ENCODE assay signal across 1 cellular context in genomic region chr11:85628771-85629341, GRCh38.
TF ChIP-seq lines count a peak whose summit lies in the region.

No MANE protein-coding gene starts in this region.

TF ChIP-seq in K562, 482 proteins besides CTCF, POLR2A, EP300 and RAD21 (continued from another document):
- 0 out of 2 replicates have a peak, but pooled peaks have one; percentile 26 for TF ChIP-seq BRD4 (IDR thresholded peaks at IDR 0.05)
- no peak for TF ChIP-seq U2AF2 (optimal IDR thresholded peaks at IDR 0.05; ENCODE audit: low read depth, low read length)
- TF ChIP-seq ZNF57 (CRISPR knock-in tag; IDR thresholded peaks at IDR 0.05), result no peak
- TF ChIP-seq ZNF436 (CRISPR knock-in tag; IDR thresholded peaks at IDR 0.05), result peak; percentile 74; the same call in 1 of the 2 replicates
- no peak for TF ChIP-seq SAFB (IDR thresholded peaks at IDR 0.05; ENCODE audit: borderline replicate concordance, low read depth, low read length)
- TF ChIP-seq GABPB1 (CRISPR knock-in tag; IDR thresholded peaks at IDR 0.05), result no peak
- TF ChIP-seq KAT7 (CRISPR knock-in tag; IDR thresholded peaks at IDR 0.05; ENCODE audit: borderline replicate concordance), result 0 out of 2 replicates have a peak, but pooled peaks have one; percentile 15
- TF ChIP-seq AFF4 (CRISPR knock-in tag; IDR thresholded peaks at IDR 0.05), result 0 out of 2 replicates have a peak, but pooled peaks have one; percentile 11
- peak; percentile 74 to 75 for TF ChIP-seq MNT (conservative IDR thresholded peaks at IDR 0.05)
- TF ChIP-seq NR2C1 (IDR thresholded peaks at IDR 0.05), result no peak
- no peak for TF ChIP-seq NR2C1 (tag; IDR thresholded peaks at IDR 0.05)
- TF ChIP-seq BCOR (IDR thresholded peaks at IDR 0.05), result peak; percentile 52
- TF ChIP-seq SMARCA4 (IDR thresholded peaks at IDR 0.05), result no peak; the same call in 1 of the 2 replicates
- TF ChIP-seq ARID3A (IDR thresholded peaks at IDR 0.05; ENCODE audit: borderline replicate concordance, low read depth, low read length), result no peak
- TF ChIP-seq FOXO4 (CRISPR knock-in tag; IDR thresholded peaks at IDR 0.05), result no peak
- no peak for TF ChIP-seq PCBP2 (IDR thresholded peaks at IDR 0.05; ENCODE audit: low read depth, low read length, poor library complexity, severe bottlenecking)
- TF ChIP-seq SMAD1 (IDR thresholded peaks at IDR 0.05; ENCODE audit: low read depth, low read length, partially characterized antibody), result no peak
- no peak for TF ChIP-seq GABPB2 (CRISPR knock-in tag; conservative IDR thresholded peaks at IDR 0.05)
- no peak for TF ChIP-seq ZBTB8A (IDR thresholded peaks at IDR 0.05; ENCODE audit: partially characterized antibody)
- no peak for TF ChIP-seq NELFE (IDR thresholded peaks at IDR 0.05; ENCODE audit: insufficient read depth, insufficient read length)
- TF ChIP-seq HDAC1 (IDR thresholded peaks at IDR 0.05), result peak in 1 of 2 experiments; percentile 57; a peak in 1 of 4 replicates
- peak; percentile 21 for TF ChIP-seq BRD9 (IDR thresholded peaks at IDR 0.05; ENCODE audit: low read depth, partially characterized antibody)
- TF ChIP-seq ZNF263 (CRISPR knock-in tag; IDR thresholded peaks at IDR 0.05; ENCODE audit: borderline replicate concordance), result no peak
- TF ChIP-seq KDM2B (CRISPR knock-in tag; IDR thresholded peaks at IDR 0.05), result no peak
- TF ChIP-seq MYC (IDR thresholded peaks at IDR 0.05; ENCODE audit: low read depth, low read length), result peak; percentile 56
- no peak for TF ChIP-seq MYC (CRISPR knock-in tag; IDR thresholded peaks at IDR 0.05; ENCODE audit: borderline replicate concordance, low read depth)
- TF ChIP-seq ASH1L (IDR thresholded peaks at IDR 0.05; ENCODE audit: borderline replicate concordance, low read depth, partially characterized antibody), result peak; percentile 45
- TF ChIP-seq ZBTB17 (CRISPR knock-in tag; IDR thresholded peaks at IDR 0.05), result 0 out of 2 replicates have a peak, but pooled peaks have one; percentile 4
- no peak for TF ChIP-seq DDX20 (tag; IDR thresholded peaks at IDR 0.05; ENCODE audit: low read depth)
- TF ChIP-seq NFATC3 (IDR thresholded peaks at IDR 0.05), result no peak
- TF ChIP-seq KAT2B (IDR thresholded peaks at IDR 0.05; ENCODE audit: low read depth, low read length), result no peak
- TF ChIP-seq E2F5 (CRISPR knock-in tag; IDR thresholded peaks at IDR 0.05), result 0 out of 2 replicates have a peak, but pooled peaks have one; percentile 11
- peak in 1 of 2 experiments; percentile 15; a peak in 1 of 4 replicates for TF ChIP-seq SIN3A (IDR thresholded peaks at IDR 0.05; ENCODE audit: borderline replicate concordance in 2 of 2, control insufficient read depth in 1 of 2, low read depth in 2 of 2, low read length in 2 of 2)
- TF ChIP-seq THRA (IDR thresholded peaks at IDR 0.05), result no peak
- TF ChIP-seq ZNF445 (CRISPR knock-in tag; IDR thresholded peaks at IDR 0.05; ENCODE audit: low read depth), result no peak
- TF ChIP-seq HNRNPH1 (optimal IDR thresholded peaks at IDR 0.05; ENCODE audit: low read depth, low read length), result no peak
